22 cellular contexts compared by ENCODE assay signal in genomic region chr20:8423482-8423881, GRCh38.
"Had no signal": no experiment of that assay in that cellular context is flagged by ENCODE, and none has a peak within 500 bp of the region (broad histone marks: within the 10 kb centered on the region; RNA-seq: fewer than 3 reads in every experiment).

No MANE protein-coding gene starts in this region.

- DNase-seq: activated B cell treated with CpG ODN at 0.5 μM for 24 hours; activated CD4-positive, alpha-beta T cell treated with anti-CD3 and anti-CD28 coated beads for 48 hours; activated CD8-positive, alpha-beta memory T cell treated with anti-CD3 and anti-CD28 coated beads, Interleukin-2, amount 50 U/mL, for 4 hours; activated CD8-positive, alpha-beta T cell treated with anti-CD3 and anti-CD28 coated beads for 36 hours; activated effector memory CD4-positive, alpha-beta T cell treated with anti-CD3 and anti-CD28 coated beads, Interleukin-2, amount 50 U/mL, for 16 hours; activated T-cell treated with anti-CD3 and anti-CD28 coated beads, Interleukin-2, amount 50 U/mL, for 48 hours; erythroblast; gastrocnemius medialis; heart right ventricle; left colon; lower lobe of right lung; nephron progenitor cell; small intestine; stimulated activated CD4-positive, alpha-beta T cell treated with anti-CD3 and anti-CD28 coated beads, Interleukin-4, amount 100 ng/mL, for 4 hours; stimulated activated CD8-positive, alpha-beta memory T cell treated with anti-CD3 and anti-CD28 coated beads, Interleukin-4, amount 100 ng/mL, for 48 hours; stimulated activated naive CD4-positive, alpha-beta T cell treated with Interleukin-2 at 50 U/mL for 16 hours; substantia nigra; trophoblast cell had no signal

- H3K36me3 ChIP-seq: adrenal gland, gastrocnemius medialis, heart right ventricle, lower lobe of right lung, right atrium auricular region had no signal

- ATAC-seq: activated CD8-positive, alpha-beta T cell treated with anti-CD3 and anti-CD28 coated beads for 36 hours; gastrocnemius medialis; heart right ventricle; left colon; lower lobe of right lung had no signal

- H3K27me3 ChIP-seq: adrenal gland, gastrocnemius medialis, heart right ventricle, right atrium auricular region had no signal

- H3K4me3 ChIP-seq: adrenal gland, gastrocnemius medialis, heart right ventricle, lower lobe of right lung, right atrium auricular region had no signal

- H3K9me3 ChIP-seq: adrenal gland, gastrocnemius medialis, heart right ventricle, lower lobe of right lung, right atrium auricular region had no signal

- FAIRE-seq: colon, islet of Langerhans, small intestine had no signal

- H3K27ac ChIP-seq: gastrocnemius medialis, heart right ventricle, lower lobe of right lung, right atrium auricular region had no signal

- H3K4me1 ChIP-seq: right atrium auricular region had no signal
